ENCODE assay signal across 8 cellular contexts in the genomic region with DNA sequence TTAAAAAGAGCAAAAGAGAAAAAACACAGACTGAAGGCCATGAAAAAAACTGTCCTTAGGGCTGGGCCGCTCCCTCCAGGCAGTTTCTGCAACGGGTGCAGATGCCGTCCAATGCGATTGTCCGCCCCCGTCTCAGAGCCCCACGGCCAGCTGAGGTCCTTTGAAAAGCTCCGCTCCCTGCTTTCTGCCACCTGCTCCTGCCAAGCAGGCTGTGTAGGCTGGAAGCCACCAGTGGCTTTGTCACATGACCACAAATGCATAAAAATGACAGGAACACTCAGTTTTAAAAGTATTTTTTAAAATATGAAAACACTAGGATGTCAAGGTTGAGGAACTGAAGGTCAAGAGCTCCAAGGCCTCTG.
DNase-seq lines count a peak whose midpoint lies in the region.

No MANE protein-coding gene starts in this region.

- no peaks in the 10 kb centered on the region for H3K27me3 ChIP-seq in layer of hippocampus (ENCODE audit: control insufficient read depth, insufficient read depth, low read length)

- H3K36me3 Mint-ChIP-seq in activated T-helper 1 cell treated with anti-CD3 and anti-CD28 coated beads, Interleukin-12 subunit alpha, Interleukin-12 subunit beta, Interleukin-2, Interleukin-4 antibody, amounts not matched to agents 30 ng/mL and 10 ng/mL and 1 ng/mL, durations not matched to agents 14 hours and 24 hours and 36 hours (ENCODE audit: low read depth) = peaks cover 36% of the 10 kb centered on the region

- peaks cover 52% of the 10 kb centered on the region for H3K4me1 Mint-ChIP-seq in activated T-helper 1 cell treated with anti-CD3 and anti-CD28 coated beads, Interleukin-12 subunit alpha, Interleukin-12 subunit beta, Interleukin-2, Interleukin-4 antibody, amounts not matched to agents 30 ng/mL and 10 ng/mL and 1 ng/mL, durations not matched to agents 14 hours and 24 hours and 36 hours (ENCODE audit: low read depth)

- peaks cover 9% of the 10 kb centered on the region for H3K9me3 Mint-ChIP-seq in activated T-helper 1 cell treated with anti-CD3 and anti-CD28 coated beads, Interleukin-12 subunit alpha, Interleukin-12 subunit beta, Interleukin-2, Interleukin-4 antibody, amounts not matched to agents 30 ng/mL and 10 ng/mL and 1 ng/mL, durations not matched to agents 14 hours and 24 hours and 36 hours

- H3K27ac Mint-ChIP-seq in activated T-helper 1 cell treated with anti-CD3 and anti-CD28 coated beads, Interleukin-12 subunit alpha, Interleukin-12 subunit beta, Interleukin-2, Interleukin-4 antibody, amounts not matched to agents 30 ng/mL and 10 ng/mL and 1 ng/mL, durations not matched to agents 14 hours and 24 hours and 36 hours = peak overlapping the region; percentile 91

- H3K4me3 Mint-ChIP-seq in activated T-helper 1 cell treated with anti-CD3 and anti-CD28 coated beads, Interleukin-12 subunit alpha, Interleukin-12 subunit beta, Interleukin-2, Interleukin-4 antibody, amounts not matched to agents 30 ng/mL and 10 ng/mL and 1 ng/mL, durations not matched to agents 14 hours and 24 hours and 36 hours = no peak overlapping the region

- DNase-seq in NCI-H510A treated with DMSO at 0.1 percent for 48 hours (lab: John Stamatoyannopoulos, UW) (peak; percentile 79), NCI-H510A (lab: John Stamatoyannopoulos, UW) (no peak), substantia nigra (lab: John Stamatoyannopoulos, UW) (peak in 20 of 49 donors; percentile 15 to 62 (median 46)), T-helper 9 cell (no peak), activated gamma-delta T cell treated with Interleukin-2 at 50 U/mL for 16 hours (no peak), hepatic stellate cell (ENCODE audit: low spot score) (no peak)
- no peak for DNase-seq in activated T-helper 1 cell treated with anti-CD3 and anti-CD28 coated beads, Interleukin-12 subunit alpha, Interleukin-12 subunit beta, Interleukin-2, Interleukin-4 antibody, amounts not matched to agents 30 ng/mL and 10 ng/mL and 1 ng/mL, durations not matched to agents 14 hours and 24 hours and 36 hours (ENCODE audit: low spot score)

- H3K27ac ChIP-seq in layer of hippocampus (ENCODE audit: low read depth, low read length) (peak overlapping the region; percentile 75), substantia nigra (ENCODE audit: low read depth, low read length, poor library complexity, severe bottlenecking) (peak overlapping the region; percentile 33)

- H3K27me3 Mint-ChIP-seq in activated T-helper 1 cell treated with anti-CD3 and anti-CD28 coated beads, Interleukin-12 subunit alpha, Interleukin-12 subunit beta, Interleukin-2, Interleukin-4 antibody, amounts not matched to agents 30 ng/mL and 10 ng/mL and 1 ng/mL, durations not matched to agents 14 hours and 24 hours and 36 hours (ENCODE audit: insufficient read depth) = no peaks in the 10 kb centered on the region

- intact Hi-C loops in activated T-helper 1 cell treated with anti-CD3 and anti-CD28 coated beads, Interleukin-12 subunit alpha, Interleukin-12 subunit beta, Interleukin-2, Interleukin-4 antibody, amounts not matched to agents 30 ng/mL and 10 ng/mL and 1 ng/mL, durations not matched to agents 14 hours and 24 hours and 36 hours (cut with micrococcal nuclease) = loop anchor here (5.0 kb wide), 2 partner anchors 232 to 348 kb away; no protein-coding TSS in a partner anchor
